Comparison of ENCODE assay signal across 24 cellular contexts in genomic region chr13:97394542-97394941, GRCh38.
"Had no signal": no experiment of that assay in that cellular context is flagged by ENCODE, and none has a peak within 500 bp of the region (broad histone marks: within the 10 kb centered on the region; RNA-seq: fewer than 3 reads in every experiment).

No MANE protein-coding gene starts in this region.

- ATAC-seq: gastroesophageal sphincter; heart left ventricle; left cardiac atrium; left lung; naive thymus-derived CD8-positive, alpha-beta T cell; right cardiac atrium; stimulated activated naive B cell treated with anti-CD40 and anti-IgM and Interleukin-4, amounts not matched to agents 10 μg/mL and 1 μg/mL and 100 μg/mL, for 72 hours; upper lobe of right lung had no signal

- H3K4me1 Mint-ChIP-seq: naive thymus-derived CD8-positive, alpha-beta T cell; stimulated activated naive B cell treated with anti-CD40 and anti-IgM and Interleukin-4, amounts not matched to agents 10 μg/mL and 1 μg/mL and 100 μg/mL, for 72 hours had no signal

- H3K27me3 ChIP-seq: colonic mucosa, esophagus muscularis mucosa, foreskin keratinocyte, gastroesophageal sphincter, heart left ventricle, hepatocyte, left lung, ovary, spleen, transverse colon, upper lobe of right lung, uterus had no signal

- H3K27ac Mint-ChIP-seq: dendritic cell treated with granulocyte-macrophage colony-stimulating factor and Interleukin-4, amounts not matched to agents 40 ng/mL and 50 ng/mL, for 4 days; naive thymus-derived CD8-positive, alpha-beta T cell; stimulated activated naive B cell treated with anti-CD40 and anti-IgM and Interleukin-4, amounts not matched to agents 10 μg/mL and 1 μg/mL and 100 μg/mL, for 72 hours; stimulated activated naive CD8-positive, alpha-beta T cell treated with anti-CD3 and anti-CD28 coated beads, Interleukin-15, Interleukin-2, amounts not matched to agents 100 ng/mL and 50 ng/mL, for 24 hours had no signal

- H3K9me3 ChIP-seq: colonic mucosa, esophagus muscularis mucosa, gastroesophageal sphincter, heart left ventricle, left lung, ovary, psoas muscle, spleen, transverse colon, upper lobe of right lung, uterus had no signal

- H3K27me3 Mint-ChIP-seq: dendritic cell treated with granulocyte-macrophage colony-stimulating factor and Interleukin-4, amounts not matched to agents 40 ng/mL and 50 ng/mL, for 4 days; naive thymus-derived CD8-positive, alpha-beta T cell; stimulated activated naive B cell treated with anti-CD40 and anti-IgM and Interleukin-4, amounts not matched to agents 10 μg/mL and 1 μg/mL and 100 μg/mL, for 72 hours; stimulated activated naive CD8-positive, alpha-beta T cell treated with anti-CD3 and anti-CD28 coated beads, Interleukin-15, Interleukin-2, amounts not matched to agents 100 ng/mL and 50 ng/mL, for 24 hours had no signal

- H3K4me1 ChIP-seq: colonic mucosa, psoas muscle, spleen, upper lobe of right lung, uterus had no signal

- DNase-seq: colonic mucosa; effector memory CD4-positive, alpha-beta T cell; foreskin keratinocyte; heart left ventricle; left cardiac atrium; left lung; naive thymus-derived CD8-positive, alpha-beta T cell; occipital lobe; ovary; posterior cingulate gyrus; psoas muscle; right cardiac atrium; spleen; stimulated activated CD4-positive, alpha-beta T cell treated with anti-CD3 and anti-CD28 coated beads, Interleukin-2, amount 100 ng/mL, for 48 hours; stimulated activated naive B cell treated with anti-CD40 and anti-IgM and Interleukin-4, amounts not matched to agents 10 μg/mL and 1 μg/mL and 100 μg/mL, for 72 hours; transverse colon; upper lobe of right lung; uterus had no signal

- H2AFZ ChIP-seq: hepatocyte had no signal

- H3K9me3 Mint-ChIP-seq: dendritic cell treated with granulocyte-macrophage colony-stimulating factor and Interleukin-4, amounts not matched to agents 40 ng/mL and 50 ng/mL, for 4 days; naive thymus-derived CD8-positive, alpha-beta T cell; stimulated activated naive B cell treated with anti-CD40 and anti-IgM and Interleukin-4, amounts not matched to agents 10 μg/mL and 1 μg/mL and 100 μg/mL, for 72 hours; stimulated activated naive CD8-positive, alpha-beta T cell treated with anti-CD3 and anti-CD28 coated beads, Interleukin-15, Interleukin-2, amounts not matched to agents 100 ng/mL and 50 ng/mL, for 24 hours had no signal

- H3K4me2 ChIP-seq: hepatocyte had no signal

- H3K36me3 Mint-ChIP-seq: stimulated activated naive B cell treated with anti-CD40 and anti-IgM and Interleukin-4, amounts not matched to agents 10 μg/mL and 1 μg/mL and 100 μg/mL, for 72 hours had no signal

- H3K4me3 Mint-ChIP-seq: dendritic cell treated with granulocyte-macrophage colony-stimulating factor and Interleukin-4, amounts not matched to agents 40 ng/mL and 50 ng/mL, for 4 days; naive thymus-derived CD8-positive, alpha-beta T cell; stimulated activated naive B cell treated with anti-CD40 and anti-IgM and Interleukin-4, amounts not matched to agents 10 μg/mL and 1 μg/mL and 100 μg/mL, for 72 hours; stimulated activated naive CD8-positive, alpha-beta T cell treated with anti-CD3 and anti-CD28 coated beads, Interleukin-15, Interleukin-2, amounts not matched to agents 100 ng/mL and 50 ng/mL, for 24 hours had no signal

- H3K79me2 ChIP-seq: hepatocyte had no signal

- H3K36me3 ChIP-seq: colonic mucosa, ovary, uterus had no signal

- H3K27ac ChIP-seq: colonic mucosa, esophagus muscularis mucosa, foreskin keratinocyte, gastroesophageal sphincter, heart left ventricle, hepatocyte, left lung, ovary, psoas muscle, skin epidermis, spleen, transverse colon, upper lobe of right lung, uterus had no signal

- H3K4me3 ChIP-seq: colonic mucosa, esophagus muscularis mucosa, gastroesophageal sphincter, heart left ventricle, hepatocyte, left lung, ovary, psoas muscle, skin epidermis, spleen, transverse colon, upper lobe of right lung, uterus had no signal
